1 cellular context compared by ENCODE assay signal in the genomic region with DNA sequence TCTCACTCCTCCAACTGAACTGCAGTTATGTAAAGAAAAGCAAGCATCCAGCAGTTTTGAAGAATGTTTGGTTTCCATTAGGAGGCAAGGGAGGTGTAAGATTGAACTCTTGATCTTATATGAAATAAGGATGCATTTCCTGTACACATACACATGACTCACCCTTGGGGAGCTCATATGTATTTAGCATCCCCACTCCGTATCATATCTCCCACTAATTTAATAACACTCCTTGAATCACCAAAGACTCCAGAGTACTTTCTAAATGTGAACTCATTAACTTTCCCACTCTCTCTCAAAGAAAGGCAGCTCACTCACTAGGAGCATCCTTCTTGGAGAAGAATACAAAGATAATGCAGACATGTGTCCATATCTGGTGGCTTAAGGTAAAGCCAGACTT.
TF ChIP-seq lines count a peak whose summit lies in the region.

No MANE protein-coding gene starts in this region.

TF ChIP-seq in liver, 16 proteins besides CTCF, POLR2A, EP300 and RAD21 (continued from another document):
- TF ChIP-seq, protein P1, sequence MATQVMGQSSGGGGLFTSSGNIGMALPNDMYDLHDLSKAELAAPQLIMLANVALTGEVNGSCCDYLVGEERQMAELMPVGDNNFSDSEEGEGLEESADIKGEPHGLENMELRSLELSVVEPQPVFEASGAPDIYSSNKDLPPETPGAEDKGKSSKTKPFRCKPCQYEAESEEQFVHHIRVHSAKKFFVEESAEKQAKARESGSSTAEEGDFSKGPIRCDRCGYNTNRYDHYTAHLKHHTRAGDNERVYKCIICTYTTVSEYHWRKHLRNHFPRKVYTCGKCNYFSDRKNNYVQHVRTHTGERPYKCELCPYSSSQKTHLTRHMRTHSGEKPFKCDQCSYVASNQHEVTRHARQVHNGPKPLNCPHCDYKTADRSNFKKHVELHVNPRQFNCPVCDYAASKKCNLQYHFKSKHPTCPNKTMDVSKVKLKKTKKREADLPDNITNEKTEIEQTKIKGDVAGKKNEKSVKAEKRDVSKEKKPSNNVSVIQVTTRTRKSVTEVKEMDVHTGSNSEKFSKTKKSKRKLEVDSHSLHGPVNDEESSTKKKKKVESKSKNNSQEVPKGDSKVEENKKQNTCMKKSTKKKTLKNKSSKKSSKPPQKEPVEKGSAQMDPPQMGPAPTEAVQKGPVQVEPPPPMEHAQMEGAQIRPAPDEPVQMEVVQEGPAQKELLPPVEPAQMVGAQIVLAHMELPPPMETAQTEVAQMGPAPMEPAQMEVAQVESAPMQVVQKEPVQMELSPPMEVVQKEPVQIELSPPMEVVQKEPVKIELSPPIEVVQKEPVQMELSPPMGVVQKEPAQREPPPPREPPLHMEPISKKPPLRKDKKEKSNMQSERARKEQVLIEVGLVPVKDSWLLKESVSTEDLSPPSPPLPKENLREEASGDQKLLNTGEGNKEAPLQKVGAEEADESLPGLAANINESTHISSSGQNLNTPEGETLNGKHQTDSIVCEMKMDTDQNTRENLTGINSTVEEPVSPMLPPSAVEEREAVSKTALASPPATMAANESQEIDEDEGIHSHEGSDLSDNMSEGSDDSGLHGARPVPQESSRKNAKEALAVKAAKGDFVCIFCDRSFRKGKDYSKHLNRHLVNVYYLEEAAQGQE (IDR thresholded peaks at IDR 0.05): no peak
- TF ChIP-seq JUND (IDR thresholded peaks at IDR 0.05) (no peak), FOXA2 (IDR thresholded peaks at IDR 0.05) (no peak), GABPA (IDR thresholded peaks at IDR 0.05 in 1 of 2, conservative IDR thresholded peaks at IDR 0.05 in 1 of 2) (no peak), NR2F2 (IDR thresholded peaks at IDR 0.05) (no peak), FOXA1 (IDR thresholded peaks at IDR 0.05) (no peak), RXRA (IDR thresholded peaks at IDR 0.05) (no peak), YY1 (IDR thresholded peaks at IDR 0.05) (no peak), HNF4A (conservative IDR thresholded peaks at IDR 0.05) (no peak)
